ENCODE assay signal across 22 cellular contexts in the genomic region with DNA sequence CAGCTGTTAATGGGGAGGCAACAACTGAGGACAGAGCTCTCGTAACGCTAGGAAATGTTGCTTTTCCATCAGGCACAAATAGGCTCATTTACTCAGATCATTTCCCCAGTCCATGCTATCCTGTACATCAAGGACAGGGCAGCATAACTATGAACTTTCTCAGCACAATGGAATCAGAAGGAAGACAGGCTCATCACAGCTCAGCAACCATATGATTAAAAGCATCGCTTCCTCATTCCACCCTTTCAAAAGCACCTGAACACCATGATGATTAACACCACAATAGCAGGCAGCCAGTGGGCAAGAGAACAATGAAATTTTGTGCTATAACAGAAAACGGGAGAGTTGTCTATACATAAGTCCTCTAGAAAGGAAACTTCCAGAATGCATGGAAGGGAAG.
DNase-seq lines count a peak whose midpoint lies in the region; ATAC-seq and TF ChIP-seq lines count a peak whose summit lies in the region.
"Had no signal": no experiment of that assay in that cellular context is flagged by ENCODE, and none has a peak within 500 bp of the region (broad histone marks: within the 10 kb centered on the region; RNA-seq: fewer than 3 reads in every experiment).

No MANE protein-coding gene starts in this region.

- CTCF ChIA-PET in mammary epithelial cell (lab: Charles Lee; ENCODE audit: low non-redundant PET) = no interaction called here
- CTCF ChIA-PET in MCF 10A (lab: Yijun Ruan, JAX) = no interaction called here

- H3K36me3 ChIP-seq in mammary epithelial cell (ENCODE audit: insufficient read depth, low read length) = no peaks in the 10 kb centered on the region
- H3K36me3 ChIP-seq: BE2C; BLaER1 treated with 17β-estradiol and CSF1 and Interleukin-3, amounts not matched to agents 10 nM and 100 nM had no signal

- H4K20me1 ChIP-seq in mammary epithelial cell (ENCODE audit: insufficient read depth, low read length) = no peaks in the 10 kb centered on the region
- H4K20me1 ChIP-seq: BLaER1 treated with 17β-estradiol and CSF1 and Interleukin-3, amounts not matched to agents 10 nM and 100 nM had no signal

- WGBS in mammary epithelial cell (ENCODE audit: low coverage, missing lambda C conversion rate) = 97% methylated on average over 4 of the region's 4 CpGs

- H3K4me3 Mint-ChIP-seq in MCF 10A (ENCODE audit: unreplicated experiment) (no peak overlapping the region), endothelial cell (ENCODE audit: unreplicated experiment) (no peak overlapping the region)
- H3K4me3 Mint-ChIP-seq: CD14-positive monocyte; CD4-positive, alpha-beta T cell; CD8-positive, alpha-beta memory T cell; HFFc6 had no signal

- ATAC-seq in Right ventricle myocardium superior (ENCODE audit: poor library complexity) (no peak), HG03025 (IDR thresholded peaks at IDR 0.05; ENCODE audit: low FRiP score, unreplicated experiment) (no peak)
- ATAC-seq: A549 had no signal

- H2AFZ ChIP-seq in mammary epithelial cell (ENCODE audit: low read depth, low read length) = peak overlapping the region; percentile 21

- BruUV-seq in mammary epithelial cell (replicated peaks; lab: Mats Ljungman, UMichigan) (no TSS peak), MCF 10A (replicated peaks; lab: Mats Ljungman, UMichigan) (no TSS peak)

- in situ Hi-C loops in mammary epithelial cell (cut with MboI; ENCODE audit: low sequenced_read_pairs in 2 of 2) = no loop called here

- H3K27me3 Mint-ChIP-seq in MCF 10A (ENCODE audit: insufficient read depth, unreplicated experiment) (peaks cover 34% of the 10 kb centered on the region), endothelial cell (ENCODE audit: unreplicated experiment) (peaks cover 3% of the 10 kb centered on the region)
- H3K27me3 Mint-ChIP-seq: CD4-positive, alpha-beta T cell had no signal

- H3K27ac Mint-ChIP-seq in MCF 10A (ENCODE audit: low read depth, unreplicated experiment) (no peak overlapping the region), endothelial cell (ENCODE audit: unreplicated experiment) (no peak overlapping the region)
- H3K27ac Mint-ChIP-seq: CD14-positive monocyte; CD4-positive, alpha-beta T cell; HFFc6 had no signal

- H3K27ac ChIP-seq in mammary epithelial cell (ENCODE audit: insufficient read depth, low read depth, low read length) = no peak overlapping the region
- H3K27ac ChIP-seq: A549; BLaER1 treated with 17β-estradiol and CSF1 and Interleukin-3, amounts not matched to agents 10 nM and 100 nM had no signal

- no peak overlapping the region for H3K9ac ChIP-seq in mammary epithelial cell (ENCODE audit: insufficient read depth, low read length)
- H3K9ac ChIP-seq: BLaER1 treated with 17β-estradiol and CSF1 and Interleukin-3, amounts not matched to agents 10 nM and 100 nM had no signal

- peaks cover 2% of the 10 kb centered on the region for H3K27me3 ChIP-seq in mammary epithelial cell (ENCODE audit: insufficient read depth, low read length)
- H3K27me3 ChIP-seq: BE2C; BLaER1 treated with 17β-estradiol and CSF1 and Interleukin-3, amounts not matched to agents 10 nM and 100 nM had no signal

- DNase-seq in mammary epithelial cell = no peak
- DNase-seq in MCF 10A (ENCODE audit: unreplicated experiment) = no peak
- peak; percentile 63 for DNase-seq in epithelial cell of esophagus (ENCODE audit: low read depth)
- peak; percentile 71 for DNase-seq in kidney tubule cell (ENCODE audit: low spot score)
- no peak for DNase-seq in endothelial cell (ENCODE audit: low spot score)
- DNase-seq in Right ventricle myocardium superior = no peak
- DNase-seq: 8988T; ACHN; AML-193; BE2C; CD4-positive, alpha-beta T cell; CD8-positive, alpha-beta memory T cell; DMS 273 treated with DMSO at 0.1 percent for 48 hours; DMS79; EL; GF-D8; H7; HFFc6 had no signal

- POLR2A ChIA-PET in MCF 10A (lab: Yijun Ruan, JAX) = no interaction called here

- H3K9me3 Mint-ChIP-seq in MCF 10A (ENCODE audit: unreplicated experiment) (no peaks in the 10 kb centered on the region), endothelial cell (ENCODE audit: unreplicated experiment) (no peaks in the 10 kb centered on the region)
- H3K9me3 Mint-ChIP-seq: CD4-positive, alpha-beta T cell; HFFc6 had no signal

- H3K9me3 ChIP-seq in mammary epithelial cell (replicated peaks; ENCODE audit: insufficient read depth, low read length) = no peaks in the 10 kb centered on the region
- H3K9me3 ChIP-seq: BE2C had no signal

- intact Hi-C loops in mammary epithelial cell (cut with micrococcal nuclease) (no loop called here), MCF 10A (cut with micrococcal nuclease) (no loop called here), Right ventricle myocardium superior (cut with DNase I) (no loop called here)

- no peak overlapping the region for H3K4me2 ChIP-seq in mammary epithelial cell (ENCODE audit: insufficient read depth, low read depth, low read length)
- H3K4me2 ChIP-seq: A549; BLaER1 treated with 17β-estradiol and CSF1 and Interleukin-3, amounts not matched to agents 10 nM and 100 nM had no signal

- no peaks in the 10 kb centered on the region for H3K79me2 ChIP-seq in mammary epithelial cell (ENCODE audit: insufficient read depth, low read length)

- dilution Hi-C loops in mammary epithelial cell (cut with HindIII; ENCODE audit: low sequenced_read_pairs) = loop anchor here (5.0 kb wide), 1 partner anchor 80 kb away; no protein-coding TSS in a partner anchor

- H3K36me3 Mint-ChIP-seq in MCF 10A (ENCODE audit: insufficient read depth, unreplicated experiment) = peaks cover 5% of the 10 kb centered on the region
- no peaks in the 10 kb centered on the region for H3K36me3 Mint-ChIP-seq in endothelial cell (ENCODE audit: low read depth, unreplicated experiment)
- H3K36me3 Mint-ChIP-seq: CD14-positive monocyte; CD8-positive, alpha-beta memory T cell had no signal

- H3K4me1 ChIP-seq in mammary epithelial cell (ENCODE audit: insufficient read depth, low read length) = peaks cover 13% of the 10 kb centered on the region
- H3K4me1 ChIP-seq: BE2C had no signal

- H3K4me1 Mint-ChIP-seq in MCF 10A (ENCODE audit: insufficient read depth, unreplicated experiment) (peaks cover 4% of the 10 kb centered on the region), endothelial cell (ENCODE audit: unreplicated experiment) (peaks cover 2% of the 10 kb centered on the region)
- H3K4me1 Mint-ChIP-seq: CD14-positive monocyte; CD8-positive, alpha-beta memory T cell had no signal

- TF ChIP-seq CTCF in mammary epithelial cell (conservative IDR thresholded peaks at IDR 0.05 in 1 of 2, IDR thresholded peaks at IDR 0.05 in 1 of 2; ENCODE audit: extremely low read depth in 1 of 2, insufficient read depth in 1 of 2, low read depth in 1 of 2, low read length in 2 of 2) = no peak
- no peak for TF ChIP-seq CTCF in MCF 10A (IDR thresholded peaks at IDR 0.05; ENCODE audit: unreplicated experiment)
- TF ChIP-seq CTCF in epithelial cell of esophagus (IDR thresholded peaks at IDR 0.05; ENCODE audit: insufficient read depth, low read depth, low read length, missing control alignments) = no peak
- no peak for TF ChIP-seq CTCF in endothelial cell (IDR thresholded peaks at IDR 0.05; ENCODE audit: unreplicated experiment)

- H3K4me3 ChIP-seq in mammary epithelial cell (replicated peaks in 1 of 3; ENCODE audit: insufficient read depth in 1 of 3, low read depth in 2 of 3, low read length in 3 of 3) (no peak overlapping the region), epithelial cell of esophagus (ENCODE audit: low read length) (no peak overlapping the region)
- H3K4me3 ChIP-seq: A549; BLaER1 treated with 17β-estradiol and CSF1 and Interleukin-3, amounts not matched to agents 10 nM and 100 nM had no signal

Comparison
In these comparisons a context has a peak if more than half of its experiments do, and no peak if none do; other contexts are left out.
1. DNase-seq: peak in epithelial cell of esophagus (single experiment) and kidney tubule cell (single experiment); none in mammary epithelial cell (single experiment), MCF 10A (single experiment), endothelial cell (single experiment) and Right ventricle myocardium superior (single experiment).